Comparison of ENCODE assay signal across 9 cellular contexts in genomic region chr1:101239095-101240040, GRCh38. TPM values are rescaled to one million over a fixed set of nuclear protein-coding genes. Genes with fewer than 3 reads are reported as not detected.
DNase-seq lines count a peak whose midpoint lies in the region; ATAC-seq and TF ChIP-seq lines count a peak whose summit lies in the region.
"Had no signal": no experiment of that assay in that cellular context is flagged by ENCODE, and none has a peak within 500 bp of the region (broad histone marks: within the 10 kb centered on the region; RNA-seq: fewer than 3 reads in every experiment).

No MANE protein-coding gene starts in this region.

- H3K9me3 ChIP-seq in MG63 (no peaks in the 10 kb centered on the region), Caco-2 (no peaks in the 10 kb centered on the region)

- intact Hi-C loops in Caco-2 (cut with micrococcal nuclease; ENCODE audit: unreplicated experiment) = loop anchor here (1.0 to 5.0 kb wide), 3 partner anchors 49 to 319 kb away; no protein-coding TSS in a partner anchor

- H3K4me1 ChIP-seq in Caco-2 = 0 out of 2 replicates have a peak, but pooled peaks cover 5% of the 10 kb centered on the region

- no peak for TF ChIP-seq CTCF in Caco-2 (IDR thresholded peaks at IDR 0.05; ENCODE audit: insufficient read depth in 1 of 2, low read depth in 1 of 2, low read length in 1 of 2, severe bottlenecking in 1 of 2, unreplicated experiment in 1 of 2)

- H3K4me3 Mint-ChIP-seq in immature natural killer cell = peak overlapping the region; percentile 96 to 100 (median 98)
- no peak overlapping the region for H3K4me3 Mint-ChIP-seq in Caco-2 (ENCODE audit: unreplicated experiment)

- peaks cover 14 to 32% (median 32%) of the 10 kb centered on the region in 3 donors for H3K27me3 Mint-ChIP-seq in immature natural killer cell (ENCODE audit: low read depth in 3 of 3)
- peaks cover 20% of the 10 kb centered on the region for H3K27me3 Mint-ChIP-seq in Caco-2 (ENCODE audit: insufficient read depth, unreplicated experiment)

- H3K36me3 ChIP-seq in MG63 (no peaks in the 10 kb centered on the region), Caco-2 (ENCODE audit: control insufficient read depth, insufficient read depth, low read length) (no peaks in the 10 kb centered on the region)

- H3K9me3 Mint-ChIP-seq in immature natural killer cell (no peaks in the 10 kb centered on the region), Caco-2 (ENCODE audit: unreplicated experiment) (no peaks in the 10 kb centered on the region)
- H3K9me3 Mint-ChIP-seq: GM23338 had no signal

- H3K27me3 ChIP-seq in MG63 = peaks cover 24% of the 10 kb centered on the region
- H3K27me3 ChIP-seq in Caco-2 (replicated peaks; ENCODE audit: control insufficient read depth, insufficient read depth, low read length) = no peaks in the 10 kb centered on the region; the same call in 1 of the 2 replicates

- H3K36me3 Mint-ChIP-seq in immature natural killer cell (peaks cover 41 to 47% (median 47%) of the 10 kb centered on the region in 3 donors), Caco-2 (ENCODE audit: insufficient read depth, unreplicated experiment) (no peaks in the 10 kb centered on the region)

- H3K4me3 ChIP-seq in MG63 (peak overlapping the region; percentile 28), Caco-2 (ENCODE audit: low read depth, low read length) (no peak overlapping the region)

- H3K4me1 Mint-ChIP-seq in immature natural killer cell (peaks cover 76 to 81% of the 10 kb centered on the region in 2 donors), Caco-2 (ENCODE audit: low read depth, unreplicated experiment) (peaks cover 12% of the 10 kb centered on the region)

- POLR2A ChIA-PET in Caco-2 (lab: Charles Lee) = no interaction called here

- CTCF ChIA-PET in Caco-2 (lab: Charles Lee) = interaction anchor here (1.4 kb wide), 1 partner anchor 49 kb away, joined by 11 read pairs; no protein-coding TSS in a partner anchor

- DNase-seq in MG63 (peak; percentile 45), immature natural killer cell (peak; percentile 83 to 85 (median 84)), Caco-2 (no peak), Kasumi-1 (lab: John Stamatoyannopoulos, UW) (no peak)
- DNase-seq in activated T-cell treated with anti-CD3 and anti-CD28 coated beads, Interleukin-2, amount 50 U/mL, for 1 hour = peak; percentile 65
- DNase-seq in stimulated activated CD8-positive, alpha-beta memory T cell treated with anti-CD3 and anti-CD28 coated beads, Interleukin-7, amount 100 ng/mL, for 4 hours (ENCODE audit: low read depth in 2 of 2) = peak; percentile 43 to 46

- H3K27ac Mint-ChIP-seq in immature natural killer cell = peak overlapping the region; percentile 92 to 100 (median 98)
- H3K27ac Mint-ChIP-seq in Caco-2 (ENCODE audit: unreplicated experiment) = no peak overlapping the region
- H3K27ac Mint-ChIP-seq: GM23338 had no signal

- no TSS peak for BruUV-seq in Caco-2 (replicated peaks; lab: Mats Ljungman, UMichigan)

- ATAC-seq in GM21390 (IDR thresholded peaks at IDR 0.05; ENCODE audit: unreplicated experiment) = no peak
- no peak for ATAC-seq in GM21786 (IDR thresholded peaks at IDR 0.05; ENCODE audit: unreplicated experiment)

RNA-seq across cellular contexts. Expression of gene S1PR1, which starts 2.5 kb away (rescaled TPM):
- total RNA-seq in MG63 (2014; rRNA removed; shearing (Covaris generic); ENCODE audit: low replicate concordance) = 0.30 TPM in 1 of 2 replicates, not detected in the other
- polyA plus RNA-seq in immature natural killer cell = 100 to 1,000 TPM in 2 of 3 donors, 10 to 100 TPM in 1; 99.8 to 142 (median 126) TPM
- not detected in 2 replicates for total RNA-seq in Caco-2 (2022)

Comparison
In these comparisons a context has a peak if more than half of its experiments do, and no peak if none do; other contexts are left out.
1. DNase-seq: peak in MG63 (single experiment), activated T-cell treated with anti-CD3 and anti-CD28 coated beads, Interleukin-2, amount 50 U/mL, for 1 hour (single experiment), immature natural killer cell (3 of 3) and stimulated activated CD8-positive, alpha-beta memory T cell treated with anti-CD3 and anti-CD28 coated beads, Interleukin-7, amount 100 ng/mL, for 4 hours (2 of 2); none in Caco-2 (0 of 2) and Kasumi-1 (0 of 2).